Comparison of ENCODE assay signal across 1 cellular context in the genomic region with DNA sequence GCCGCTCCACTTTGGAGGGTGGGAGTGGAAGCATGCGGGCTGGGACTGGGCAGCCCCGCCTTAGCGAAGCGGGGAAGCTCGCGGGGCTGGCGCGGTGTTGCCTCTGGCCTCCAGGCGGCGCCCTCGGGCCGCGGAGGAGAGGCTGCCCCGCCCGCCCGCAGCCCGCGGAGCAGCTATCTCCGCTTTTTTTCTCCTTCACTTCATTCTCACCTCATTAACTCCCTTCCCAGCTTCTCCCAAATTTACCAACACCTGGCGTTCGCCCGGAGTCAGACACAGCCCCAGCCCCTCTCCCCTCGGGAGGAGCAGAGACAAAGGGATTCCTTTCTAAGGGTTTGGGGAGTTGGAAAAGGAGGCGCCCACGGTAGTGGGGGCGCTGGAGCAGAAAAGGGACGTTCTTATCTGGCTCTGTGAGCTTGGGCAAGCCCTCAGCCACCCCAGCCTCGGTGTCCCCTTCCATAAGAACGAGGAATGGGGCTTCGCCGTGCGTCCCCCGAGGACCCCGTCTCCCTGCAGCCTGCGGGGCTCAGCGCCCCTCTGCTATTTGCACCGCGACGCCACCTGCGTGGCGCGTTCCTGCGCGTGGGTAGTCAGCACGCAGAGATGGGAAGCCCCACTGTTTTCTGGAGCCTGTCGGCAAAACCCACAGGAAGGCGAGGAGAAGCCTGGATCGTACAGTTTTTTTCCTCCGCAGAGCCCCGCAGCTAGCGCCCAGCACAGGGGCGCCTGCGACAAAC.
TF ChIP-seq lines count a peak whose summit lies in the region.

No MANE protein-coding gene starts in this region.

TF ChIP-seq in K562, 482 proteins besides CTCF, POLR2A, EP300 and RAD21 (continued from another document):
- no peak for TF ChIP-seq NBN (IDR thresholded peaks at IDR 0.05; ENCODE audit: low read depth)
- no peak for TF ChIP-seq ZNF79 (CRISPR knock-in tag; IDR thresholded peaks at IDR 0.05; ENCODE audit: low read depth)
- no peak for TF ChIP-seq ZNF41 (CRISPR knock-in tag; conservative IDR thresholded peaks at IDR 0.05)
- peak; percentile 17; the same call in 1 of the 2 replicates for TF ChIP-seq JUND (IDR thresholded peaks at IDR 0.05; ENCODE audit: borderline replicate concordance, low read depth, low read length)
- TF ChIP-seq JUND (tag; IDR thresholded peaks at IDR 0.05; ENCODE audit: borderline replicate concordance, low read depth, low read length) = no peak; the same call in 2 of the 3 replicates
- TF ChIP-seq NFRKB (IDR thresholded peaks at IDR 0.05; ENCODE audit: low read depth) = no peak
- no peak for TF ChIP-seq TRIM24 (IDR thresholded peaks at IDR 0.05)
- no peak for TF ChIP-seq HDGF (IDR thresholded peaks at IDR 0.05)
- TF ChIP-seq, protein P1, sequence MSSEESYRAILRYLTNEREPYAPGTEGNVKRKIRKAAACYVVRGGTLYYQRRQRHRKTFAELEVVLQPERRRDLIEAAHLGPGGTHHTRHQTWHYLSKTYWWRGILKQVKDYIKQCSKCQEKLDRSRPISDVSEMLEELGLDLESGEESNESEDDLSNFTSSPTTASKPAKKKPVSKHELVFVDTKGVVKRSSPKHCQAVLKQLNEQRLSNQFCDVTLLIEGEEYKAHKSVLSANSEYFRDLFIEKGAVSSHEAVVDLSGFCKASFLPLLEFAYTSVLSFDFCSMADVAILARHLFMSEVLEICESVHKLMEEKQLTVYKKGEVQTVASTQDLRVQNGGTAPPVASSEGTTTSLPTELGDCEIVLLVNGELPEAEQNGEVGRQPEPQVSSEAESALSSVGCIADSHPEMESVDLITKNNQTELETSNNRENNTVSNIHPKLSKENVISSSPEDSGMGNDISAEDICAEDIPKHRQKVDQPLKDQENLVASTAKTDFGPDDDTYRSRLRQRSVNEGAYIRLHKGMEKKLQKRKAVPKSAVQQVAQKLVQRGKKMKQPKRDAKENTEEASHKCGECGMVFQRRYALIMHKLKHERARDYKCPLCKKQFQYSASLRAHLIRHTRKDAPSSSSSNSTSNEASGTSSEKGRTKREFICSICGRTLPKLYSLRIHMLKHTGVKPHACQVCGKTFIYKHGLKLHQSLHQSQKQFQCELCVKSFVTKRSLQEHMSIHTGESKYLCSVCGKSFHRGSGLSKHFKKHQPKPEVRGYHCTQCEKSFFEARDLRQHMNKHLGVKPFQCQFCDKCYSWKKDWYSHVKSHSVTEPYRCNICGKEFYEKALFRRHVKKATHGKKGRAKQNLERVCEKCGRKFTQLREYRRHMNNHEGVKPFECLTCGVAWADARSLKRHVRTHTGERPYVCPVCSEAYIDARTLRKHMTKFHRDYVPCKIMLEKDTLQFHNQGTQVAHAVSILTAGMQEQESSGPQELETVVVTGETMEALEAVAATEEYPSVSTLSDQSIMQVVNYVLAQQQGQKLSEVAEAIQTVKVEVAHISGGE (CRISPR knock-in tag; IDR thresholded peaks at IDR 0.05) = no peak
- TF ChIP-seq SMAD4 (CRISPR knock-in tag; conservative IDR thresholded peaks at IDR 0.05) = no peak; the same call in 1 of the 2 replicates
